13 cellular contexts compared by ENCODE assay signal in the genomic region with DNA sequence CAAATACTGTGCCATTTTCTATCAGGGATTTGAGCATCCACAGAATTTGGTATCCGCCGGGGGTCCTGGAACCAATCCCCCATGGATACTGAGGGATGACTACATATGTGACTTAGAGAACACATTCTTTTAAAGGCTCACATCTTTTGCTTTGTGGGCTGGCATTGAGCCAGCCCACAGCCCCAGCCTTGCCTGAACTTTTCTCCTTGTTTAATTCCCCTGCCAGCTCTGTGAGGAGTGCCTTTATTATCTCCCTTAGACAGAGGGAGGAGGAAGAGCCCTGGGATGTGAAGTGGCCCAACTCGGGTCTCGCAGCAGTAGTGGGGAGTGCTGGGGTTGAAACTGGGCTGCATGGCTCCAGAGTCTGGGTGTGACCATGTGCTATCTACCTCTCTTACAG. TPM values are rescaled to one million over a fixed set of nuclear protein-coding genes. Genes with fewer than 3 reads are reported as not detected.
DNase-seq lines count a peak whose midpoint lies in the region; ATAC-seq, FAIRE-seq and TF ChIP-seq lines count a peak whose summit lies in the region.
"Had no signal": no experiment of that assay in that cellular context is flagged by ENCODE, and none has a peak within 500 bp of the region (broad histone marks: within the 10 kb centered on the region; RNA-seq: fewer than 3 reads in every experiment).

No MANE protein-coding gene starts in this region.

- H3K4me3 Mint-ChIP-seq in T-cell = peak overlapping the region; percentile 29 to 99 (median 32)

- H3K4me1 Mint-ChIP-seq in T-cell = peaks cover 99 to 100% (median 99%) of the 10 kb centered on the region in 3 donors

- H3K9me3 Mint-ChIP-seq in T-cell = no peaks in the 10 kb centered on the region

- peaks cover 49% of the 10 kb centered on the region for H3K36me3 Mint-ChIP-seq in T-cell

- H3K4me3 ChIP-seq in fibroblast of the aortic adventitia (ENCODE audit: low read depth, low read length) = no peak overlapping the region
- H3K4me3 ChIP-seq: left ventricle myocardium inferior, upper lobe of right lung had no signal

- no peaks in the 10 kb centered on the region for H3K27me3 Mint-ChIP-seq in T-cell

- no peak for FAIRE-seq in D721Med (lab: Jason Lieb, UNC)

- ATAC-seq in T-cell (replicated peaks in 1 of 4) (no peak), HG02981 (IDR thresholded peaks at IDR 0.05; ENCODE audit: unreplicated experiment) (no peak), GM19395 (IDR thresholded peaks at IDR 0.05; ENCODE audit: unreplicated experiment) (no peak)
- ATAC-seq: upper lobe of right lung had no signal

- DNase-seq in AG08395 (ENCODE audit: low spot score) (peak; percentile 53), ELR (ENCODE audit: low read depth) (peak; percentile 5), T-cell (no peak), fibroblast of the aortic adventitia (ENCODE audit: low read depth) (peak; percentile 53), D721Med (ENCODE audit: insufficient read length, low spot score) (no peak)
- no peak for DNase-seq in effector CD8-positive, alpha-beta T cell (lab: John Stamatoyannopoulos, UW)
- DNase-seq: caudate nucleus, COR-L47, left ventricle myocardium inferior, NCI-H345, upper lobe of right lung had no signal

- H3K27ac Mint-ChIP-seq in T-cell = peak overlapping the region; percentile 79 to 84

- no peak for TF ChIP-seq CTCF in fibroblast of the aortic adventitia (IDR thresholded peaks at IDR 0.05; ENCODE audit: insufficient read depth, low read length)
- TF ChIP-seq CTCF in D721Med (IDR thresholded peaks at IDR 0.05; ENCODE audit: insufficient read depth, missing control alignments) = no peak

- CTCF ChIA-PET in T-cell (lab: Charles Lee) = no interaction called here

- POLR2A ChIA-PET in T-cell (lab: Charles Lee) = interaction anchor here in 1 of 2 donors (0.6 kb wide), 1 partner anchor 895 kb away, joined by 4 read pairs; no protein-coding TSS in a partner anchor

RNA-seq across cellular contexts. Expression of gene TTC39C, which starts 7.6 kb away (rescaled TPM):
- total RNA-seq in T-cell = 100 to 1,000 TPM; 123 to 151 (median 136) TPM
- 51.8 and 59.4 TPM in 2 replicates for total RNA-seq in fibroblast of the aortic adventitia (ENCODE audit: low replicate concordance)

Comparison
In these comparisons a context has a peak if more than half of its experiments do, and no peak if none do; other contexts are left out.
1. DNase-seq: peak in AG08395 (single experiment), ELR (single experiment) and fibroblast of the aortic adventitia (single experiment); none in T-cell (0 of 34), D721Med (single experiment) and effector CD8-positive, alpha-beta T cell (single experiment).